1 cellular context compared by ENCODE assay signal in genomic region chr7:2896141-2896540, GRCh38.
TF ChIP-seq lines count a peak whose summit lies in the region.

No MANE protein-coding gene starts in this region.

TF ChIP-seq in SK-N-SH treated with all-trans-retinoic acid at 6 μM for 48 hours, 23 proteins besides CTCF, POLR2A, EP300 and RAD21 (continued from another document):
- TF ChIP-seq, protein P1, sequence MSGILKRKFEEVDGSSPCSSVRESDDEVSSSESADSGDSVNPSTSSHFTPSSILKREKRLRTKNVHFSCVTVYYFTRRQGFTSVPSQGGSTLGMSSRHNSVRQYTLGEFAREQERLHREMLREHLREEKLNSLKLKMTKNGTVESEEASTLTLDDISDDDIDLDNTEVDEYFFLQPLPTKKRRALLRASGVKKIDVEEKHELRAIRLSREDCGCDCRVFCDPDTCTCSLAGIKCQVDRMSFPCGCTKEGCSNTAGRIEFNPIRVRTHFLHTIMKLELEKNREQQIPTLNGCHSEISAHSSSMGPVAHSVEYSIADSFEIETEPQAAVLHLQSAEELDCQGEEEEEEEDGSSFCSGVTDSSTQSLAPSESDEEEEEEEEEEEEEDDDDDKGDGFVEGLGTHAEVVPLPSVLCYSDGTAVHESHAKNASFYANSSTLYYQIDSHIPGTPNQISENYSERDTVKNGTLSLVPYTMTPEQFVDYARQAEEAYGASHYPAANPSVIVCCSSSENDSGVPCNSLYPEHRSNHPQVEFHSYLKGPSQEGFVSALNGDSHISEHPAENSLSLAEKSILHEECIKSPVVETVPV (CRISPR knock-in tag; IDR thresholded peaks at IDR 0.05), result no peak
- no peak for TF ChIP-seq ARNTL (CRISPR knock-in tag; IDR thresholded peaks at IDR 0.05; ENCODE audit: borderline replicate concordance, low read depth)
- no peak for TF ChIP-seq ZNF8 (CRISPR knock-in tag; IDR thresholded peaks at IDR 0.05)
- TF ChIP-seq, protein P2, sequence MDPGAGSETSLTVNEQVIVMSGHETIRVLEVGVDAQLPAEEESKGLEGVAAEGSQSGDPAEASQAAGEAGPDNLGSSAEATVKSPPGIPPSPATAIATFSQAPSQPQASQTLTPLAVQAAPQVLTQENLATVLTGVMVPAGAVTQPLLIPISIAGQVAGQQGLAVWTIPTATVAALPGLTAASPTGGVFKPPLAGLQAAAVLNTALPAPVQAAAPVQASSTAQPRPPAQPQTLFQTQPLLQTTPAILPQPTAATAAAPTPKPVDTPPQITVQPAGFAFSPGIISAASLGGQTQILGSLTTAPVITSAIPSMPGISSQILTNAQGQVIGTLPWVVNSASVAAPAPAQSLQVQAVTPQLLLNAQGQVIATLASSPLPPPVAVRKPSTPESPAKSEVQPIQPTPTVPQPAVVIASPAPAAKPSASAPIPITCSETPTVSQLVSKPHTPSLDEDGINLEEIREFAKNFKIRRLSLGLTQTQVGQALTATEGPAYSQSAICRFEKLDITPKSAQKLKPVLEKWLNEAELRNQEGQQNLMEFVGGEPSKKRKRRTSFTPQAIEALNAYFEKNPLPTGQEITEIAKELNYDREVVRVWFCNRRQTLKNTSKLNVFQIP (CRISPR knock-in tag; IDR thresholded peaks at IDR 0.05; ENCODE audit: borderline replicate concordance, low read depth), result no peak
- no peak for TF ChIP-seq ZNF565 (CRISPR knock-in tag; conservative IDR thresholded peaks at IDR 0.05; ENCODE audit: low read depth)
